ENCODE assay signal across 17 cellular contexts in genomic region chr10:90817173-90817889, GRCh38. TPM values are rescaled to one million over a fixed set of nuclear protein-coding genes. Genes with fewer than 3 reads are reported as not detected.
"Had no signal": no experiment of that assay in that cellular context is flagged by ENCODE, and none has a peak within 500 bp of the region (broad histone marks: within the 10 kb centered on the region; RNA-seq: fewer than 3 reads in every experiment).

No MANE protein-coding gene starts in this region.

- H3K4me3 Mint-ChIP-seq: activated CD8-positive, alpha-beta memory T cell treated with anti-CD3 and anti-CD28 coated beads, Interleukin-2, amount 10 ng/mL, durations not matched to agents 7 days and 5 days; activated T-cell treated with anti-CD3 and anti-CD28 coated beads, Interleukin-2, amount 50 U/mL, for 24 hours; endodermal cell; naive thymus-derived CD4-positive, alpha-beta T cell had no signal

- H3K27ac ChIP-seq: body of pancreas, esophagus muscularis mucosa, stomach, thoracic aorta had no signal

- H3K27ac Mint-ChIP-seq: activated CD8-positive, alpha-beta memory T cell treated with anti-CD3 and anti-CD28 coated beads, Interleukin-2, amount 10 ng/mL, durations not matched to agents 7 days and 5 days; activated naive CD4-positive, alpha-beta T cell treated with anti-CD3 and anti-CD28 coated beads, Interleukin-2, amount 50 U/mL, for 72 hours; activated T-cell treated with anti-CD3 and anti-CD28 coated beads, Interleukin-2, amount 50 U/mL, for 24 hours; endodermal cell; naive thymus-derived CD4-positive, alpha-beta T cell had no signal

- DNase-seq: activated CD4-positive, alpha-beta T cell treated with anti-CD3 and anti-CD28 coated beads, Interleukin-2, amount 50 U/mL, for 48 hours; activated CD8-positive, alpha-beta memory T cell treated with anti-CD3 and anti-CD28 coated beads, Interleukin-2, amount 10 ng/mL, durations not matched to agents 7 days and 5 days; activated effector memory CD4-positive, alpha-beta T cell treated with Interleukin-2 at 50 U/mL for 16 hours; activated T-cell treated with anti-CD3 and anti-CD28 coated beads, Interleukin-2, amount 50 U/mL, for 24 hours; amniotic stem cell; body of pancreas; endodermal cell; foreskin fibroblast; left colon; naive thymus-derived CD4-positive, alpha-beta T cell; posterior cingulate gyrus; small intestine; stomach had no signal

- H3K27me3 ChIP-seq: body of pancreas, esophagus muscularis mucosa had no signal

- H3K36me3 ChIP-seq: esophagus muscularis mucosa, stomach, thoracic aorta had no signal

- ATAC-seq: activated CD8-positive, alpha-beta memory T cell treated with anti-CD3 and anti-CD28 coated beads, Interleukin-2, amount 10 ng/mL, durations not matched to agents 7 days and 5 days; activated naive CD4-positive, alpha-beta T cell treated with anti-CD3 and anti-CD28 coated beads, Interleukin-2, amount 50 U/mL, for 72 hours; body of pancreas; left colon; naive thymus-derived CD4-positive, alpha-beta T cell had no signal

- H3K4me3 ChIP-seq: body of pancreas, esophagus muscularis mucosa, lung, stomach had no signal

- H3K4me1 ChIP-seq: body of pancreas, esophagus muscularis mucosa, stomach had no signal

- H3K36me3 Mint-ChIP-seq: activated CD8-positive, alpha-beta memory T cell treated with anti-CD3 and anti-CD28 coated beads, Interleukin-2, amount 10 ng/mL, durations not matched to agents 7 days and 5 days; naive thymus-derived CD4-positive, alpha-beta T cell had no signal

- H3K4me1 Mint-ChIP-seq: activated CD8-positive, alpha-beta memory T cell treated with anti-CD3 and anti-CD28 coated beads, Interleukin-2, amount 10 ng/mL, durations not matched to agents 7 days and 5 days; naive thymus-derived CD4-positive, alpha-beta T cell had no signal

RNA-seq across cellular contexts. Expression of gene HTR7, which starts 40.5 kb away (rescaled TPM):
- total RNA-seq: activated CD8-positive, alpha-beta memory T cell treated with anti-CD3 and anti-CD28 coated beads, Interleukin-2, amount 10 ng/mL, durations not matched to agents 7 days and 5 days; body of pancreas had no signal
- polyA plus RNA-seq: naive thymus-derived CD4-positive, alpha-beta T cell had no signal
